ENCODE assay signal across 9 cellular contexts in genomic region chr1:149848811-149849210, GRCh38. TPM values are rescaled to one million over a fixed set of nuclear protein-coding genes. Genes with fewer than 3 reads are reported as not detected.
DNase-seq lines count a peak whose midpoint lies in the region; ATAC-seq and TF ChIP-seq lines count a peak whose summit lies in the region.
"Had no signal": no experiment of that assay in that cellular context is flagged by ENCODE, and none has a peak within 500 bp of the region (broad histone marks: within the 10 kb centered on the region; RNA-seq: fewer than 3 reads in every experiment).

No MANE protein-coding gene starts in this region.

- H3K36me3 ChIP-seq in ES-I3 (ENCODE audit: insufficient read depth, low read length) (no peaks in the 10 kb centered on the region), duodenal mucosa (ENCODE audit: control insufficient read depth in 1 of 2, insufficient read depth in 2 of 2, low read length in 2 of 2) (peaks cover 0 to 6% of the 10 kb centered on the region in 2 donors), thyroid gland (no peaks in the 10 kb centered on the region)

- TF ChIP-seq POLR2A in thyroid gland (IDR thresholded peaks at IDR 0.05), result no peak

- H3K36me3 Mint-ChIP-seq in neural crest cell (ENCODE audit: low read depth), result no peaks in the 10 kb centered on the region

- WGBS in thyroid gland, 2 donors, result 10% methylated on average over 2 of the region's 2 CpGs

- H3K27me3 ChIP-seq in duodenal mucosa (ENCODE audit: control insufficient read depth in 1 of 2, insufficient read depth in 2 of 2, low read length in 2 of 2) (no peaks in the 10 kb centered on the region), thyroid gland (no peaks in the 10 kb centered on the region)

- H3K9ac ChIP-seq in ES-I3 (ENCODE audit: low read depth, low read length) (peak overlapping the region; percentile 70), duodenal mucosa (ENCODE audit: low read depth in 1 of 2, low read length in 2 of 2) (peak overlapping the region; percentile 76 to 94)

- H3K4me1 Mint-ChIP-seq in neural crest cell, result peaks cover 54% of the 10 kb centered on the region

- peak overlapping the region; percentile 88 for H3K4me3 Mint-ChIP-seq in neural crest cell

- H3K9me3 Mint-ChIP-seq in neural crest cell, result no peaks in the 10 kb centered on the region

- H3K4me1 ChIP-seq in ES-I3 (ENCODE audit: insufficient read depth, low read length) (peaks cover 30% of the 10 kb centered on the region), duodenal mucosa (ENCODE audit: control insufficient read depth in 1 of 2, insufficient read depth in 2 of 2, low read length in 2 of 2) (peaks cover 40 to 50% of the 10 kb centered on the region in 2 donors), thyroid gland (peaks cover 20 to 33% of the 10 kb centered on the region in 2 donors)

- H3K27me3 Mint-ChIP-seq in neural crest cell (ENCODE audit: low read depth), result no peaks in the 10 kb centered on the region

- peak overlapping the region; percentile 84 to 86 for H3K4me3 ChIP-seq in duodenal mucosa (ENCODE audit: low read depth in 1 of 2, low read length in 2 of 2)
- no peak overlapping the region for H3K4me3 ChIP-seq in thyroid gland (replicated peaks in 1 of 3)

- DNase-seq in NCI-H187 treated with DMSO at 0.1 percent for 48 hours (lab: John Stamatoyannopoulos, UW) (peak; percentile 91), neural crest cell (ENCODE audit: low read depth, low spot score) (peak; percentile 0), thyroid gland (no peak)
- DNase-seq: aorta had no signal

- peak overlapping the region; percentile 70 for H3K27ac Mint-ChIP-seq in neural crest cell (ENCODE audit: unreplicated experiment)

- no peak for TF ChIP-seq CTCF in neural crest cell (conservative IDR thresholded peaks at IDR 0.05)
- no peak for TF ChIP-seq CTCF in thyroid gland (IDR thresholded peaks at IDR 0.05)

- H3K27ac ChIP-seq in duodenal mucosa (ENCODE audit: low read depth, low read length), result no peak overlapping the region
- H3K27ac ChIP-seq in thyroid gland, result no peak overlapping the region

- no peaks in the 10 kb centered on the region for H3K9me3 ChIP-seq in ES-I3 (ENCODE audit: control insufficient read depth, insufficient read depth, low read length)
- H3K9me3 ChIP-seq in duodenal mucosa (ENCODE audit: control insufficient read depth in 1 of 2, low read length in 2 of 2), result no peaks in the 10 kb centered on the region
- no peaks in the 10 kb centered on the region for H3K9me3 ChIP-seq in thyroid gland

- intact Hi-C loops in thyroid gland (cut with DNase I), result no loop called here

- no peak for ATAC-seq in GM19455 (IDR thresholded peaks at IDR 0.05; ENCODE audit: unreplicated experiment)
- no peak for ATAC-seq in HG03571 (IDR thresholded peaks at IDR 0.05; ENCODE audit: unreplicated experiment)
- ATAC-seq in HG02970 (IDR thresholded peaks at IDR 0.05; ENCODE audit: low FRiP score, unreplicated experiment), result no peak

RNA-seq across cellular contexts. Expression of gene BOLA1, which starts 50.6 kb away (rescaled TPM):
- total RNA-seq in neural crest cell (10.1 TPM in 2 replicates), thyroid gland (10 to 100 TPM; 23.5 to 55.8 (median 31.6) TPM)

Comparison
In these comparisons a context has a peak if more than half of its experiments do, and no peak if none do; other contexts are left out.
1. DNase-seq: peak in NCI-H187 treated with DMSO at 0.1 percent for 48 hours (single experiment) and neural crest cell (single experiment); none in thyroid gland (0 of 2).
2. H3K4me3 ChIP-seq: peak in duodenal mucosa (2 of 2); none in thyroid gland (0 of 3).